Comparison of ENCODE assay signal across 8 cellular contexts in genomic region chr22:28801845-28802594, GRCh38. TPM values are rescaled to one million over a fixed set of nuclear protein-coding genes. Genes with fewer than 3 reads are reported as not detected.
A peak's percentile ranks its signal among the peaks of the same experiment; 100 is the strongest.
DNase-seq lines count a peak whose midpoint lies in the region; ATAC-seq and TF ChIP-seq lines count a peak whose summit lies in the region.

No MANE protein-coding gene starts in this region.

- H3K4me2 ChIP-seq in parathyroid adenoma (ENCODE audit: low read length) = peak overlapping the region; percentile 78

- no peaks in the 10 kb centered on the region for H3K9me3 ChIP-seq in parathyroid adenoma (ENCODE audit: control insufficient read depth, low read length)

- H2AFZ ChIP-seq in parathyroid adenoma = peak overlapping the region; percentile 22

- H3K4me3 ChIP-seq in dorsolateral prefrontal cortex (peak overlapping the region in 42 of 59 donors; percentile 70 to 100 (median 94)), parathyroid adenoma (ENCODE audit: low read depth, low read length) (peak overlapping the region; percentile 27)

- peaks cover 11% of the 10 kb centered on the region for H3K79me2 ChIP-seq in parathyroid adenoma

- no peak for TF ChIP-seq CTCF in dorsolateral prefrontal cortex (IDR thresholded peaks at IDR 0.05 in 54 of 56, conservative IDR thresholded peaks at IDR 0.05 in 2 of 56; ENCODE audit: low read depth in 1 of 56, partially characterized antibody in 56 of 56)
- TF ChIP-seq CTCF in parathyroid adenoma (IDR thresholded peaks at IDR 0.05) = no peak

- H3K27ac ChIP-seq in dorsolateral prefrontal cortex (peak overlapping the region in 18 of 59 donors; percentile 2 to 98 (median 62)), parathyroid adenoma (peak overlapping the region; percentile 32)

- ATAC-seq in HG02885 (IDR thresholded peaks at IDR 0.05; ENCODE audit: poor library complexity, unreplicated experiment) (no peak), HG03342 (IDR thresholded peaks at IDR 0.05; ENCODE audit: unreplicated experiment) (no peak), HG03469 (IDR thresholded peaks at IDR 0.05; ENCODE audit: unreplicated experiment) (no peak)

- DNase-seq in GF-D8 (lab: John Stamatoyannopoulos, UW) (peak; percentile 97), NCI-H69 (lab: John Stamatoyannopoulos, UW) (peak; percentile 48), dorsolateral prefrontal cortex (no peak), NCI-H345 treated with DMSO at 0.1 percent for 48 hours (lab: John Stamatoyannopoulos, UW; ENCODE audit: unreplicated experiment) (no peak)

- no peak overlapping the region for H3K9ac ChIP-seq in parathyroid adenoma

- no peaks in the 10 kb centered on the region for H3K36me3 ChIP-seq in parathyroid adenoma (ENCODE audit: control insufficient read depth, insufficient read depth, low read length)

- intact Hi-C loops in dorsolateral prefrontal cortex (cut with DNase I) = loop anchor here (2.0 kb wide), 1 partner anchor 29 kb away; the partner anchor contains the start of gene CCDC117 (in 2 of the 2)

- peaks cover 7% of the 10 kb centered on the region for H3K4me1 ChIP-seq in parathyroid adenoma

- H3K27me3 ChIP-seq in dorsolateral prefrontal cortex = no peaks in the 10 kb centered on the region
- H3K27me3 ChIP-seq in parathyroid adenoma (ENCODE audit: control insufficient read depth, insufficient read depth, low read length) = no peaks in the 10 kb centered on the region

RNA-seq across cellular contexts. Expression of gene XBP1, which starts 1.7 kb away (rescaled TPM):
- total RNA-seq in dorsolateral prefrontal cortex = 10 to 100 TPM; 20.6 to 79.9 (median 35.3) TPM

RNA-seq across cellular contexts. Expression of gene CCDC117, which starts 29.5 kb away (rescaled TPM):
- total RNA-seq in dorsolateral prefrontal cortex = 10 to 100 TPM; 10.6 to 35.3 (median 16.8) TPM

Comparison
In these comparisons a context has a peak if more than half of its experiments do, and no peak if none do; other contexts are left out.
1. DNase-seq: peak in GF-D8 (single experiment) and NCI-H69 (single experiment); none in dorsolateral prefrontal cortex (0 of 10) and NCI-H345 treated with DMSO at 0.1 percent for 48 hours (single experiment).